In the genomic region with DNA sequence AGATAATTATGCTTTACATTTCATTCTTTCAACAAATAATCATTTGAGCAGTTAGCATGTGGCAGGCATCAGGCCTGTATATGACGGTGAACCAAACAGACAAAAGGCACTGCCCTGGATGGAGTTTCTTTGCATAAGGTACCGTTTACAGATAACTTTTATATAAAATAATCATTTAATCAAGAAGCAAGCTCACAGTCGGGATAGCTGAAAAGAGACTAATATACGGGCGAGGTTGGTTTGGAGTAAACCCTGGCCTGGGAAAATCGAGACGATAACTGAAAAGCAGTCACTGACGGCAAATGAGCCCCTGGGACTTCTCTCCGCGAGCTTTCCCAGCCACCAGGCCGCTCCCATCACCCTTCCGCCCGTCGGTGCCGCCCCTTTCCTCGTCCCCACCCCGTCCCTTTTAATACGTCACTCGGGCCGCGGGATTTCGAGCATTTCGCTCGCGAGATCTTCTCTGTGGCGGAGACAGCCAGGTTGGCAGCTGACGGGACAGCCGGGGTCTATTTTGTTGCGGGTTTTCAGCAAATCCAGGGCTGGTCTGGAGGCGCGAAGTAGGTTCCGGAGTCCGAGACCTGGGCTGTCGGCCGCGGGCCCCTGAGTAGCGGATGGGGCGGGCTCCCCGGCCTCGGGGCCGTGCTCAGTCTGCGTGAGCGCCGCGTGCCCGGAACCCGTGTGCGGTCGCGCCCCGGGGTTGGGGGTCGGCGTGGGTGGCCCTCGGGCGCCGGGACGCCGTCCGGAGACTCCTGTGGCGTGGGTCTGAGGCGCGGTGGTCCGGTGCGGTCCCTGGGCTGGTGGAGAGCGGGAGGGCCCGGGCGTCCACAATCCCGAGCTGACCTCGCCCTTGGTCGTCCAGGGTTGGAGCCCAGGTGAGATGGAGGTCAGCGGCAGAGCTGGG, we compare ENCODE assay signal across 8 cellular contexts. TPM values are rescaled to one million over a fixed set of nuclear protein-coding genes. Genes with fewer than 3 reads are reported as not detected.
DNase-seq lines count a peak whose midpoint lies in the region; TF ChIP-seq lines count a peak whose summit lies in the region.

A gene (plus strand): TSS at position 462 of the 904 bp plus-strand sequence. CDS start 703 bp downstream, outside the sequence.

- H3K27ac ChIP-seq in MM.1S (ENCODE audit: low read length) (peak within 1 kb of the TSS; percentile 78), neural progenitor cell (peak within 1 kb of the TSS; percentile 46)

- peak within 1 kb of the TSS; percentile 77 for H3K4me3 ChIP-seq in HAP-1
- H3K4me3 ChIP-seq in MM.1S (ENCODE audit: low read length) = peak within 1 kb of the TSS; percentile 87
- H3K4me3 ChIP-seq in foreskin fibroblast (ENCODE audit: low read depth in 1 of 2, low read length in 2 of 2) = peak within 1 kb of the TSS; percentile 77 to 98
- peak within 1 kb of the TSS; percentile 85 for H3K4me3 ChIP-seq in neural progenitor cell

- peaks cover 50% of the 10 kb centered on the region for H3K79me2 ChIP-seq in MM.1S (ENCODE audit: low read length)
- peaks cover 41% of the 10 kb centered on the region for H3K79me2 ChIP-seq in neural progenitor cell (ENCODE audit: low read depth)

- TF ChIP-seq CTCF in MM.1S (IDR thresholded peaks at IDR 0.05; ENCODE audit: low read length) (no peak), foreskin fibroblast (IDR thresholded peaks at IDR 0.05; ENCODE audit: low read depth, low read length) (no peak), neural progenitor cell (IDR thresholded peaks at IDR 0.05) (no peak)

- H3K27me3 Mint-ChIP-seq in neural progenitor cell (ENCODE audit: insufficient read depth, low read depth) = peaks cover 2% of the 10 kb centered on the region

- no peaks in the 10 kb centered on the region for H3K9me2 ChIP-seq in MM.1S (replicated peaks; ENCODE audit: insufficient read depth, low read length)

- peak within 1 kb of the TSS; percentile 88 for H3K27ac Mint-ChIP-seq in neural progenitor cell

- peak within 1 kb of the TSS; percentile 94 for H3K4me3 Mint-ChIP-seq in neural progenitor cell

- DNase-seq in HAP-1 (ENCODE audit: low spot score in 2 of 2) = peak; percentile 92 to 97
- peak; percentile 96 for DNase-seq in MM.1S
- peak; percentile 91 for DNase-seq in SIG-M5 treated with dmso at 0.1 percent for 504 hours (lab: John Stamatoyannopoulos, UW; ENCODE audit: unreplicated experiment)
- peak; percentile 88 for DNase-seq in activated gamma-delta T cell treated with Interleukin-2 at 50 U/mL for 16 hours
- DNase-seq in foreskin fibroblast = peak; percentile 89 to 97
- peak; percentile 96 for DNase-seq in neural progenitor cell (ENCODE audit: low spot score)
- DNase-seq in stromal cell of bone marrow (ENCODE audit: low read depth) = peak; percentile 90

- in situ Hi-C loops in HAP-1 (cut with MboI; ENCODE audit: low sequenced_read_pairs) = no loop called here

- H3K27me3 ChIP-seq in HAP-1 (ENCODE audit: low read depth) = no peaks in the 10 kb centered on the region
- H3K27me3 ChIP-seq in MM.1S (replicated peaks; ENCODE audit: insufficient read depth, low read length) = no peaks in the 10 kb centered on the region
- H3K27me3 ChIP-seq in neural progenitor cell = no peaks in the 10 kb centered on the region

- 0 out of 2 replicates have a peak, but pooled peaks cover under 1% of the 10 kb centered on the region for H3K36me3 ChIP-seq in ES-I3 (ENCODE audit: insufficient read depth, low read length)
- H3K36me3 ChIP-seq in HAP-1 (replicated peaks) = peaks cover 7% of the 10 kb centered on the region; the same call in 1 of the 2 replicates
- H3K36me3 ChIP-seq in MM.1S (replicated peaks; ENCODE audit: insufficient read depth, low read length) = peaks cover 12% of the 10 kb centered on the region; the same call in 1 of the 2 replicates
- H3K36me3 ChIP-seq in neural progenitor cell = peaks cover 9% of the 10 kb centered on the region

- peak within 1 kb of the TSS; percentile 64 for H3K9ac ChIP-seq in ES-I3 (ENCODE audit: low read depth, low read length)
- peak within 1 kb of the TSS; percentile 89 for H3K9ac ChIP-seq in MM.1S (ENCODE audit: low read length)
- peak within 1 kb of the TSS; percentile 75 for H3K9ac ChIP-seq in neural progenitor cell

- H2AFZ ChIP-seq in MM.1S (ENCODE audit: low read length) (peak within 1 kb of the TSS; percentile 89), neural progenitor cell (replicated peaks) (peak within 1 kb of the TSS; percentile 97)

- H3K9me3 Mint-ChIP-seq in neural progenitor cell = peaks cover 3% of the 10 kb centered on the region

- H3K4me2 ChIP-seq in MM.1S (ENCODE audit: low read depth, low read length) (peak within 1 kb of the TSS; percentile 78), neural progenitor cell (peak within 1 kb of the TSS; percentile 91)

- peaks cover 5% of the 10 kb centered on the region for H3K36me3 Mint-ChIP-seq in neural progenitor cell

- no peaks in the 10 kb centered on the region for H4K20me1 ChIP-seq in MM.1S (ENCODE audit: insufficient read depth, low read length)
- peaks cover 9% of the 10 kb centered on the region for H4K20me1 ChIP-seq in neural progenitor cell (ENCODE audit: low read depth)

- no peaks in the 10 kb centered on the region for H3F3A ChIP-seq in MM.1S (ENCODE audit: insufficient read depth, low read length)
- H3F3A ChIP-seq in neural progenitor cell (ENCODE audit: low read depth) = no peaks in the 10 kb centered on the region

- H3K4me1 ChIP-seq in ES-I3 (ENCODE audit: insufficient read depth, low read length) = no peaks in the 10 kb centered on the region
- peaks cover 12% of the 10 kb centered on the region for H3K4me1 ChIP-seq in HAP-1
- H3K4me1 ChIP-seq in MM.1S (ENCODE audit: low read length) = peaks cover 19% of the 10 kb centered on the region
- H3K4me1 ChIP-seq in neural progenitor cell = peaks cover 18% of the 10 kb centered on the region

- H3K9me3 ChIP-seq in ES-I3 (ENCODE audit: control insufficient read depth, insufficient read depth, low read length) = no peaks in the 10 kb centered on the region
- peaks cover 2% of the 10 kb centered on the region; the same call in 1 of the 2 replicates for H3K9me3 ChIP-seq in HAP-1
- no peaks in the 10 kb centered on the region for H3K9me3 ChIP-seq in MM.1S (replicated peaks; ENCODE audit: insufficient read depth, low read length)
- no peaks in the 10 kb centered on the region for H3K9me3 ChIP-seq in neural progenitor cell (ENCODE audit: low read depth)

- H3K4me1 Mint-ChIP-seq in neural progenitor cell = peaks cover 24% of the 10 kb centered on the region

RNA-seq across cellular contexts. Expression of the gene that starts here (rescaled TPM):
- total RNA-seq in neural progenitor cell (ENCODE audit: low replicate concordance) = 41.4 and 41.9 TPM in 2 replicates

Comparison
In these comparisons a context has a peak if more than half of its experiments do, and no peak if none do; other contexts are left out.
1. Peak in every context shown above with its lines: DNase-seq, H3K4me3 ChIP-seq and H3K27ac ChIP-seq.